ENCODE assay signal across 17 cellular contexts in the genomic region with DNA sequence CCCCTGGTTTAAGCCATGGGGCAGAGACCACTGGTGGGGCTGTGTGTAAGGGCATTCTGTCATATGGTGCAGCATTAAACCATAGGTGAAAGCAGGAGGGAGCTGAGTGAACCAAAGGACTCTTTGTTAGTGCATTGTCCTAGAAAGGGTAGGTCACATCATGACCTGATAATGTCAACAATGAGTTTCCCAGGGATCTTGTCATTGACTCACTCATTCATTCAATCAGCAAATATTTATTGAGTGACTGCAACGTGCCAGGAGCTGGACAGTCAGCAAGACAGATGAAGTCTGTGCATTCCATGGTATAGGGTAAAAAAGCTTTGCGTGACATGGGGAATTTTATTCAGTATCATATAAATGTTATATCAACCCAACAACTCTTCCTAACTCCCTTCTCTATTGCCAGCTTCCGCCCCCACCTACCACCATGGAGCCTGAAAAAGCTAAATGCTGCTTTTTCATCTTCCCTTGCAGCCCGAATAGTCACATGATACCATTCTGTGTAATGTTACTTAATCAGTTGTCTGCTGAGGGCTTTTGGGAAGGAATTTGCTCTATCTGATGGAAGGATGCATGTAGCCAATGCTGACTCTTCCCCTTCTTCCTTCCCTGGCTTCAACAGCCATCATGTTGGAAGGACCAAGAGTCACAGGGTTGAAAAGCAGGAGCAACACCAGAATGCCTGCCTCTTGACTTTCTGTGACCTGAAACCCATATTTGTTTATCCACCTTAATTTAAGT.
DNase-seq lines count a peak whose midpoint lies in the region; ATAC-seq and TF ChIP-seq lines count a peak whose summit lies in the region.
"Had no signal": no experiment of that assay in that cellular context is flagged by ENCODE, and none has a peak within 500 bp of the region (broad histone marks: within the 10 kb centered on the region; RNA-seq: fewer than 3 reads in every experiment).

No MANE protein-coding gene starts in this region.

- no peak overlapping the region for H3K27ac ChIP-seq in brain microvascular endothelial cell
- peak overlapping the region; percentile 85 for H3K27ac ChIP-seq in neutrophil
- H3K27ac ChIP-seq: 22Rv1, RWPE1 had no signal

- H3K4me3 ChIP-seq in brain microvascular endothelial cell (ENCODE audit: low read depth, low read length): no peak overlapping the region
- no peak overlapping the region for H3K4me3 ChIP-seq in neutrophil (ENCODE audit: low read depth in 1 of 2, low read length in 1 of 2)

- peaks cover 59 to 70% of the 10 kb centered on the region in 2 experiments for H3K4me1 ChIP-seq in neutrophil (ENCODE audit: control insufficient read depth in 1 of 2, insufficient read depth in 1 of 2, low read depth in 1 of 2, low read length in 1 of 2)
- H3K4me1 ChIP-seq: BE2C had no signal

- no peaks in the 10 kb centered on the region for H3K36me3 ChIP-seq in brain microvascular endothelial cell (replicated peaks)
- H3K36me3 ChIP-seq in neutrophil: no peaks in the 10 kb centered on the region
- H3K36me3 ChIP-seq: BE2C had no signal

- DNase-seq in DMS153 (lab: John Stamatoyannopoulos, UW): peak; percentile 25
- no peak for DNase-seq in DMS153 treated with DMSO at 0.1 percent for 48 hours (lab: John Stamatoyannopoulos, UW; ENCODE audit: unreplicated experiment)
- peak; percentile 81 for DNase-seq in NCI-H748 treated with DMSO at 0.1 percent for 48 hours (lab: John Stamatoyannopoulos, UW)
- DNase-seq in brain microvascular endothelial cell: peak; percentile 27
- DNase-seq in NCI-H2107 treated with DMSO at 0.1 percent for 48 hours (lab: John Stamatoyannopoulos, UW; ENCODE audit: unreplicated experiment): no peak
- no peak for DNase-seq in stimulated activated CD4-positive, alpha-beta T cell treated with anti-CD3 and anti-CD28 coated beads, Interleukin-4, amount 100 ng/mL, for 4 hours
- DNase-seq: BE2C; CD4-positive, alpha-beta memory T cell; NCI-H1436; NCI-H2081 treated with DMSO at 0.1 percent for 48 hours; NCI-H510A treated with DMSO at 0.1 percent for 48 hours; SK-N-SH; T-cell had no signal

- H3K9me3 ChIP-seq in neutrophil: no peaks in the 10 kb centered on the region
- H3K9me3 ChIP-seq: BE2C, SK-N-SH had no signal

- in situ Hi-C loops in brain microvascular endothelial cell (cut with HindIII; ENCODE audit: low pct_ligation_motif_present, low sequenced_read_pairs): no loop called here

- ATAC-seq in HG02981 (IDR thresholded peaks at IDR 0.05; ENCODE audit: unreplicated experiment): no peak
- ATAC-seq: T-cell had no signal

- H3K27me3 ChIP-seq in brain microvascular endothelial cell (replicated peaks) (no peaks in the 10 kb centered on the region), neutrophil (no peaks in the 10 kb centered on the region)
- H3K27me3 ChIP-seq: BE2C had no signal

- no peak for TF ChIP-seq CTCF in brain microvascular endothelial cell (IDR thresholded peaks at IDR 0.05; ENCODE audit: low read depth, low read length, missing control alignments)
- no peak for TF ChIP-seq CTCF in neutrophil (IDR thresholded peaks at IDR 0.05)

Comparison
In these comparisons a context has a peak if more than half of its experiments do, and no peak if none do; other contexts are left out.
1. DNase-seq: peak in DMS153 (single experiment), NCI-H748 treated with DMSO at 0.1 percent for 48 hours (single experiment) and brain microvascular endothelial cell (single experiment); none in DMS153 treated with DMSO at 0.1 percent for 48 hours (single experiment), NCI-H2107 treated with DMSO at 0.1 percent for 48 hours (single experiment) and stimulated activated CD4-positive, alpha-beta T cell treated with anti-CD3 and anti-CD28 coated beads, Interleukin-4, amount 100 ng/mL, for 4 hours (0 of 2).